In the genomic region with DNA sequence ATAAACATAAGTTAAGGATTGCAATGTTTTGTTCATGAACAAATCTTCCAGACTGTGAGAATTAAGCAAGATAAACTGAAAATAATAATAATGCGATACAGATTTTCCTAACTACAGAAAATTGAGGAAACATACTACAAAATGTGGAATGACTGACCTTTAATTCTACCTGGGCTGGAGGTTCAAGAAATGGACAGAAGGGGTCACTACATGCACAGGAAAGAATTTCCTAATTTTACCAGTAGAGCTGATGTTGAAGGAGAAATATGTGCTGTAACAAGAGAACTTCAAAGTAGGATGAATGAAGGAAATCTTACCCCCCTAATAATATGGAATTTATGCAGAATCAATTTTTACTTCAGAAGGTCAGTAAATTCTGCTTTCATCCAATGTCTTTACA, we compare ENCODE assay signal across 13 cellular contexts.
DNase-seq lines count a peak whose midpoint lies in the region; ATAC-seq and TF ChIP-seq lines count a peak whose summit lies in the region.
"Had no signal": no experiment of that assay in that cellular context is flagged by ENCODE, and none has a peak within 500 bp of the region (broad histone marks: within the 10 kb centered on the region; RNA-seq: fewer than 3 reads in every experiment).

No MANE protein-coding gene starts in this region.

- H3K27ac ChIP-seq in gastrocnemius medialis, result no peak overlapping the region
- H3K27ac ChIP-seq: BLaER1 treated with 17β-estradiol and CSF1 and Interleukin-3, amounts not matched to agents 10 nM and 100 nM; coronary artery; left lung; uterus had no signal

- H3K27me3 ChIP-seq in gastrocnemius medialis, result no peaks in the 10 kb centered on the region
- H3K27me3 ChIP-seq: BLaER1 treated with 17β-estradiol and CSF1 and Interleukin-3, amounts not matched to agents 10 nM and 100 nM; left lung; uterus had no signal

- H3K9me3 ChIP-seq in gastrocnemius medialis, result no peaks in the 10 kb centered on the region
- H3K9me3 ChIP-seq: uterus had no signal

- H3K27ac Mint-ChIP-seq in progenitor cell of endocrine pancreas, result no peak overlapping the region
- no peak overlapping the region for H3K27ac Mint-ChIP-seq in nephron progenitor cell

- H3K4me3 ChIP-seq in cardiac fibroblast (replicated peaks in 1 of 2; ENCODE audit: low read depth in 2 of 2, low read length in 2 of 2), result no peak overlapping the region
- no peak overlapping the region for H3K4me3 ChIP-seq in gastrocnemius medialis
- H3K4me3 ChIP-seq: BLaER1 treated with 17β-estradiol and CSF1 and Interleukin-3, amounts not matched to agents 10 nM and 100 nM; coronary artery; left lung; uterus had no signal

- TF ChIP-seq CTCF in cardiac fibroblast (IDR thresholded peaks at IDR 0.05; ENCODE audit: low read depth, low read length), result peak; percentile 29
- peak; percentile 33 for TF ChIP-seq CTCF in progenitor cell of endocrine pancreas (IDR thresholded peaks at IDR 0.05; ENCODE audit: unreplicated experiment)
- TF ChIP-seq CTCF in nephron progenitor cell (IDR thresholded peaks at IDR 0.05), result no peak
- no peak for TF ChIP-seq CTCF in gastrocnemius medialis (IDR thresholded peaks at IDR 0.05 in 4 of 5, conservative IDR thresholded peaks at IDR 0.05 in 1 of 5)

- in situ Hi-C loops in gastrocnemius medialis (cut with MboI; ENCODE audit: low sequenced_read_pairs in 4 of 4), result no loop called here

- no peak for TF ChIP-seq POLR2A in gastrocnemius medialis (IDR thresholded peaks at IDR 0.05)

- H3K4me1 ChIP-seq in gastrocnemius medialis, result no peaks in the 10 kb centered on the region
- H3K4me1 ChIP-seq: BLaER1 treated with 17β-estradiol and CSF1 and Interleukin-3, amounts not matched to agents 10 nM and 100 nM; left lung; uterus had no signal

- H3K27me3 Mint-ChIP-seq in progenitor cell of endocrine pancreas (no peaks in the 10 kb centered on the region), nephron progenitor cell (ENCODE audit: low read depth, poor library complexity) (peaks cover 3% of the 10 kb centered on the region)

- intact Hi-C loops in gastrocnemius medialis (cut with DNase I; ENCODE audit: low total_unique reads), result no loop called here

- peaks cover 52% of the 10 kb centered on the region for H3K9me3 Mint-ChIP-seq in progenitor cell of endocrine pancreas (ENCODE audit: low read depth)
- peaks cover 85% of the 10 kb centered on the region for H3K9me3 Mint-ChIP-seq in nephron progenitor cell

- H3K4me1 Mint-ChIP-seq in progenitor cell of endocrine pancreas (ENCODE audit: low read depth) (no peaks in the 10 kb centered on the region), nephron progenitor cell (no peaks in the 10 kb centered on the region)

- no peaks in the 10 kb centered on the region for H3K36me3 ChIP-seq in gastrocnemius medialis
- H3K36me3 ChIP-seq: left lung, uterus had no signal

- H3K36me3 Mint-ChIP-seq in progenitor cell of endocrine pancreas (ENCODE audit: insufficient read depth) (peaks cover 58% of the 10 kb centered on the region), nephron progenitor cell (ENCODE audit: low read depth) (peaks cover 90% of the 10 kb centered on the region)

- no peak for ATAC-seq in gastrocnemius medialis
- ATAC-seq: left lung had no signal

- DNase-seq in NCI-H2029 (lab: John Stamatoyannopoulos, UW) (peak; percentile 15), NCI-H2029 treated with DMSO at 0.1 percent for 48 hours (lab: John Stamatoyannopoulos, UW) (no peak), NAMALWA (ENCODE audit: low spot score) (peak; percentile 47), cardiac fibroblast (ENCODE audit: low read depth in 2 of 2) (peak; percentile 5 to 26), progenitor cell of endocrine pancreas (ENCODE audit: low spot score, unreplicated experiment) (no peak), nephron progenitor cell (no peak), gastrocnemius medialis (no peak), 8988T (no peak)
- DNase-seq: left lung; NK-92 treated with Interleukin-12 subunit alpha and Interleukin-12 subunit beta, amount 100 ng/mL, for 24 hours; uterus had no signal

- H3K4me3 Mint-ChIP-seq in progenitor cell of endocrine pancreas (ENCODE audit: low read depth), result no peak overlapping the region
- H3K4me3 Mint-ChIP-seq in nephron progenitor cell, result no peak overlapping the region

Comparison
In these comparisons a context has a peak if more than half of its experiments do, and no peak if none do; other contexts are left out.
1. DNase-seq: peak in NCI-H2029 (single experiment), NAMALWA (single experiment) and cardiac fibroblast (2 of 2); none in NCI-H2029 treated with DMSO at 0.1 percent for 48 hours (single experiment), progenitor cell of endocrine pancreas (single experiment), nephron progenitor cell (single experiment), gastrocnemius medialis (0 of 2) and 8988T (single experiment).
2. CTCF ChIP-seq: peak in cardiac fibroblast (single experiment) and progenitor cell of endocrine pancreas (single experiment); none in nephron progenitor cell (single experiment) and gastrocnemius medialis (0 of 5).